In genomic region chr11:111221936-111222335, GRCh38 we compare ENCODE assay signal across 7 cellular contexts. TPM values are rescaled to one million over a fixed set of nuclear protein-coding genes. Genes with fewer than 3 reads are reported as not detected.
"Had no signal": no experiment of that assay in that cellular context is flagged by ENCODE, and none has a peak within 500 bp of the region (broad histone marks: within the 10 kb centered on the region; RNA-seq: fewer than 3 reads in every experiment).

No MANE protein-coding gene starts in this region.

RNA-seq across cellular contexts. Expression of gene POU2AF2, which starts 23.6 kb away (rescaled TPM):
- total RNA-seq: GM23248, H4, H7, HepG2, HFFc6, HT1080 had no signal
- polyA plus RNA-seq: GM23248, IgD-negative memory B cell had no signal
